In the genomic region with DNA sequence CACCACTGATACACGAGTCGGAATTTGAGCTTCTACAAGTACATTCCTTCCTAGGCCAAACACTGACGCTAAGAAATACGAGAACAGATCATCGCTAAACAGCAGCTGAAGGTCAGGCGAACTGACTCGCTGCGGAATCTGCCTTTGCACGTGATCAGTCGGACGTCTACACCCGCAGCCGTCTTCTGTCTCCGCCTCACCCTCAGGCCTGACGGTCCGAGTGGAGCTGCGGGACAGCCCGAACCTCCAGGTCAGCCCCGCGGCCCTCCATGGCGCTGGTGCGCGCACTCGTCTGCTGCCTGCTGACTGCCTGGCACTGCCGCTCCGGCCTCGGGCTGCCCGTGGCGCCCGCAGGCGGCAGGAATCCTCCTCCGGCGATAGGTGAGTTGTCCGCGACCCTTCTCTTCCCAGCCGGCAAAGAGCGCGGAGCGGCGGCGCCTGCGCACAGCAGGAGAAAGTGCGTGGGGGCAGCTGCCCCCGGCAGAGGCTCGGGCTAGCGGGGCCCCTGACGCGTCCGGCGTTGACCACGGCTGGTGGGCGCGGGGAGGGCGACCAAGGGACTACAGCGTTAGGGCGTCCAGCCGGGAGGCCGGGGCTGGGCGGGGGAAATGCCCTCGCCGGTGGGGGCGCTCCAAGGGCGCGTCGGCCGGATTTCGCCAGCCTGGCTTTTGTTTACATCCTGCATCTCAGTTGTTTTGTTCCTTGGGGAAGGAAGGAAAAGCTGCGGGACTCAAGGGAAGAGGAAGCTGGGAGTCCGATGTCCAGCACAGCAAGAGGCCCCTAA, we compare ENCODE assay signal across 1 cellular context.
TF ChIP-seq lines count a peak whose summit lies in the region.

A gene with protein sequence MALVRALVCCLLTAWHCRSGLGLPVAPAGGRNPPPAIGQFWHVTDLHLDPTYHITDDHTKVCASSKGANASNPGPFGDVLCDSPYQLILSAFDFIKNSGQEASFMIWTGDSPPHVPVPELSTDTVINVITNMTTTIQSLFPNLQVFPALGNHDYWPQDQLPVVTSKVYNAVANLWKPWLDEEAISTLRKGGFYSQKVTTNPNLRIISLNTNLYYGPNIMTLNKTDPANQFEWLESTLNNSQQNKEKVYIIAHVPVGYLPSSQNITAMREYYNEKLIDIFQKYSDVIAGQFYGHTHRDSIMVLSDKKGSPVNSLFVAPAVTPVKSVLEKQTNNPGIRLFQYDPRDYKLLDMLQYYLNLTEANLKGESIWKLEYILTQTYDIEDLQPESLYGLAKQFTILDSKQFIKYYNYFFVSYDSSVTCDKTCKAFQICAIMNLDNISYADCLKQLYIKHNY (plus strand): TSS at position 181 of the 784 bp plus-strand sequence. CDS start 89 bp downstream, at position 270.

TF ChIP-seq in GM12878, 131 proteins besides CTCF, POLR2A, EP300 and RAD21 (continued from another document):
- TF ChIP-seq GATAD2B (conservative IDR thresholded peaks at IDR 0.05; ENCODE audit: low read depth) (peak; percentile 65; the same call in 1 of the 2 replicates), CHD4 (IDR thresholded peaks at IDR 0.05) (no peak), PML (IDR thresholded peaks at IDR 0.05; ENCODE audit: low read length) (no peak), SPI1 (IDR thresholded peaks at IDR 0.05; ENCODE audit: borderline replicate concordance, insufficient read depth, low read depth, low read length) (no peak), STAT3 (IDR thresholded peaks at IDR 0.05; ENCODE audit: low read depth, low read length) (no peak), FOXK2 (IDR thresholded peaks at IDR 0.05) (peak; percentile 50; the same call in 1 of the 2 replicates), DPF2 (IDR thresholded peaks at IDR 0.05) (peak; percentile 67; the same call in 1 of the 2 replicates), HDAC6 (IDR thresholded peaks at IDR 0.05; ENCODE audit: unreplicated experiment) (peak; percentile 39), NR2F1 (conservative IDR thresholded peaks at IDR 0.05) (0 out of 2 replicates have a peak, but pooled peaks have one; percentile 37), SUZ12 (IDR thresholded peaks at IDR 0.05; ENCODE audit: unreplicated experiment) (peak; percentile 49), IKZF1 (conservative IDR thresholded peaks at IDR 0.05) (peak; percentile 76), IKZF2 (IDR thresholded peaks at IDR 0.05) (0 out of 4 replicates have a peak, but pooled peaks of 1 of the 2 experiments have one; percentile 20), MXI1 (IDR thresholded peaks at IDR 0.05; ENCODE audit: low read depth, low read length) (no peak)
TF ChIP-seq in GM12878: peak in this region for 9.
